ENCODE assay signal across 1 cellular context in genomic region chr16:88323546-88324330, GRCh38.
TF ChIP-seq lines count a peak whose summit lies in the region.

No MANE protein-coding gene starts in this region.

TF ChIP-seq in HCT116, 20 proteins besides CTCF, POLR2A, EP300 and RAD21 (continued from another document):
- TF ChIP-seq REST (IDR thresholded peaks at IDR 0.05; ENCODE audit: low read depth): no peak
- no peak for TF ChIP-seq CEBPB (IDR thresholded peaks at IDR 0.05; ENCODE audit: low read depth)
